Comparison of ENCODE assay signal across 8 cellular contexts in the genomic region with DNA sequence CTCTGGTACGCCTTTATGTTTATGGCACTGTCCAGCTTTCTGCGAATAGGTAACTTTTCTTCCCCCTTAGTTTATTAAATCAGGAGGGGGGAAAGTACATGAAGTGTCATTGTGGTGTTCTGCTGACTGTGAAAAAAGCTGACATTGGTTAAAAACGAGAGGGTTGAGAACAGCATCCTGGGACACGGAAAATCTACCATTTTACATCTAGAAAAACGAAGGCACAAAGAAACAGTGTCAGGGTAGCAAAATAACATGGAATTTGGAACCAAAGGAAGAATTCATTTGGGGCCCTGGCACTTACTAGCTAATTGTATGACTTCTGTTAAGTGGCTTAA. TPM values are rescaled to one million over a fixed set of nuclear protein-coding genes. Genes with fewer than 3 reads are reported as not detected.
DNase-seq lines count a peak whose midpoint lies in the region; ATAC-seq, FAIRE-seq and TF ChIP-seq lines count a peak whose summit lies in the region.

No MANE protein-coding gene starts in this region.

- no peaks in the 10 kb centered on the region for H3K79me1 ChIP-seq in mesenchymal stem cell (replicated peaks; ENCODE audit: low read length, poor library complexity, severe bottlenecking)

- intact Hi-C loops in transverse colon (cut with DNase I; ENCODE audit: low total_unique reads) = no loop called here

- no peaks in the 10 kb centered on the region for H3K36me3 ChIP-seq in astrocyte (ENCODE audit: insufficient read depth, low read length)
- no peaks in the 10 kb centered on the region for H3K36me3 ChIP-seq in mesenchymal stem cell (ENCODE audit: control insufficient read depth in 1 of 2, insufficient read depth in 2 of 2, low read depth in 1 of 2, low read length in 2 of 2)
- H3K36me3 ChIP-seq in transverse colon = no peaks in the 10 kb centered on the region

- H3K4ac ChIP-seq in mesenchymal stem cell (ENCODE audit: low read depth in 1 of 2, low read length in 2 of 2) = no peak overlapping the region

- H3K27me3 ChIP-seq in astrocyte (ENCODE audit: insufficient read depth, low read length) (no peaks in the 10 kb centered on the region), mesenchymal stem cell (ENCODE audit: control insufficient read depth in 1 of 2, insufficient read depth in 1 of 2, low read length in 2 of 2) (peaks cover 0 to 43% of the 10 kb centered on the region in 2 experiments), transverse colon (no peaks in the 10 kb centered on the region)

- H4K8ac ChIP-seq in mesenchymal stem cell (ENCODE audit: low read length) = no peak overlapping the region

- no peaks in the 10 kb centered on the region for H3K79me2 ChIP-seq in astrocyte (ENCODE audit: insufficient read depth, low read length)

- 93% methylated on average over 2 of the region's 5 CpGs for WGBS in mesenchymal stem cell
- WGBS in transverse colon (ENCODE audit: low coverage in 1 of 2), 2 donors = 40% methylated on average over 5 of the region's 5 CpGs; no CpG with 5 or more reads in 1 of the 2 donors

- H3K27ac Mint-ChIP-seq in activated naive CD4-positive, alpha-beta T cell treated with anti-CD3 and anti-CD28 coated beads, Interleukin-2, amount 10 ng/mL, durations not matched to agents 7 days and 5 days = no peak overlapping the region
- H3K27ac Mint-ChIP-seq in astrocyte (ENCODE audit: unreplicated experiment) = no peak overlapping the region

- no peaks in the 10 kb centered on the region for H3K9me3 Mint-ChIP-seq in activated naive CD4-positive, alpha-beta T cell treated with anti-CD3 and anti-CD28 coated beads, Interleukin-2, amount 10 ng/mL, durations not matched to agents 7 days and 5 days
- H3K9me3 Mint-ChIP-seq in astrocyte (ENCODE audit: unreplicated experiment) = no peaks in the 10 kb centered on the region

- TF ChIP-seq POLR2A in transverse colon (IDR thresholded peaks at IDR 0.05) = no peak

- no peak overlapping the region for H2BK12ac ChIP-seq in mesenchymal stem cell (ENCODE audit: low read length in 2 of 2)

- peaks cover 14% of the 10 kb centered on the region for H3K4me1 Mint-ChIP-seq in activated naive CD4-positive, alpha-beta T cell treated with anti-CD3 and anti-CD28 coated beads, Interleukin-2, amount 10 ng/mL, durations not matched to agents 7 days and 5 days
- H3K4me1 Mint-ChIP-seq in astrocyte (ENCODE audit: low read depth, unreplicated experiment) = no peaks in the 10 kb centered on the region

- H4K91ac ChIP-seq in mesenchymal stem cell (ENCODE audit: low read length) = no peak overlapping the region

- no peak overlapping the region for H2BK5ac ChIP-seq in mesenchymal stem cell (ENCODE audit: low read depth, low read length, poor library complexity, severe bottlenecking)

- H3K4me1 ChIP-seq in astrocyte (ENCODE audit: insufficient read depth, low read length) (peaks cover 3% of the 10 kb centered on the region), mesenchymal stem cell (ENCODE audit: control insufficient read depth, insufficient read depth, low read depth, low read length) (peaks cover 2% of the 10 kb centered on the region), transverse colon (peaks cover 0 to 20% (median 1%) of the 10 kb centered on the region in 4 donors)

- H2BK120ac ChIP-seq in mesenchymal stem cell (ENCODE audit: low read depth, low read length) = no peak overlapping the region

- H3K14ac ChIP-seq in mesenchymal stem cell (ENCODE audit: low read length in 2 of 2) = no peak overlapping the region

- TF ChIP-seq CTCF in astrocyte (IDR thresholded peaks at IDR 0.05; ENCODE audit: insufficient read depth, low read depth, low read length) (no peak), transverse colon (IDR thresholded peaks at IDR 0.05) (no peak)

- no peaks in the 10 kb centered on the region for H3K36me3 Mint-ChIP-seq in activated naive CD4-positive, alpha-beta T cell treated with anti-CD3 and anti-CD28 coated beads, Interleukin-2, amount 10 ng/mL, durations not matched to agents 7 days and 5 days
- no peaks in the 10 kb centered on the region for H3K36me3 Mint-ChIP-seq in astrocyte (ENCODE audit: low read depth, unreplicated experiment)

- H3K4me3 ChIP-seq in astrocyte (ENCODE audit: insufficient read depth, low read depth, low read length) (peak overlapping the region; percentile 75), mesenchymal stem cell (ENCODE audit: insufficient read depth in 1 of 2, low read depth in 1 of 2, low read length in 2 of 2) (peak overlapping the region in 1 of 2 experiments; percentile 71), transverse colon (peak overlapping the region in 2 of 4 donors; percentile 65 to 76)

- H4K20me1 ChIP-seq in astrocyte (ENCODE audit: insufficient read depth, low read length) = no peaks in the 10 kb centered on the region

- H3K9ac ChIP-seq in astrocyte (ENCODE audit: low read length) (peak overlapping the region; percentile 48), mesenchymal stem cell (ENCODE audit: low read length) (peak overlapping the region; percentile 57)

- no peak overlapping the region for H3K23ac ChIP-seq in mesenchymal stem cell (ENCODE audit: low read length in 2 of 2)

- no peak overlapping the region for H2BK15ac ChIP-seq in mesenchymal stem cell (ENCODE audit: low read depth, poor library complexity, severe bottlenecking)

- CTCF ChIA-PET in activated naive CD4-positive, alpha-beta T cell treated with anti-CD3 and anti-CD28 coated beads, Interleukin-2, amount 10 ng/mL, durations not matched to agents 7 days and 5 days (lab: Charles Lee) = interaction anchor here (1.1 kb wide), 1 partner anchor 17 kb away, joined by 3 read pairs; no protein-coding TSS in a partner anchor

- FAIRE-seq in astrocyte (lab: Jason Lieb, UNC) = peak; percentile 90

- ATAC-seq in HG03354 (IDR thresholded peaks at IDR 0.05; ENCODE audit: poor library complexity, severe bottlenecking, unreplicated experiment) = no peak

- no peak for DNase-seq in activated naive CD4-positive, alpha-beta T cell treated with anti-CD3 and anti-CD28 coated beads, Interleukin-2, amount 10 ng/mL, durations not matched to agents 7 days and 5 days
- DNase-seq in activated naive CD4-positive, alpha-beta T cell treated with anti-CD3 and anti-CD28 coated beads, Interleukin-2, amount 50 U/mL, for 16 hours = no peak
- DNase-seq in astrocyte (ENCODE audit: low read depth) = no peak
- no peak for DNase-seq in mesenchymal stem cell
- DNase-seq in transverse colon = no peak
- no peak for DNase-seq in NCI-H69 (lab: John Stamatoyannopoulos, UW)
- no peak for DNase-seq in NCI-H1417 treated with DMSO at 0.1 percent for 48 hours (lab: John Stamatoyannopoulos, UW)

- no peak overlapping the region for H3K18ac ChIP-seq in mesenchymal stem cell (ENCODE audit: low read depth in 1 of 2, low read length in 2 of 2)

- no peak for TF ChIP-seq EP300 in transverse colon (IDR thresholded peaks at IDR 0.05; ENCODE audit: low read depth)

- H3K27me3 Mint-ChIP-seq in activated naive CD4-positive, alpha-beta T cell treated with anti-CD3 and anti-CD28 coated beads, Interleukin-2, amount 10 ng/mL, durations not matched to agents 7 days and 5 days = peaks cover 19% of the 10 kb centered on the region
- H3K27me3 Mint-ChIP-seq in astrocyte (ENCODE audit: low read depth, unreplicated experiment) = no peaks in the 10 kb centered on the region

- H3K4me2 ChIP-seq in astrocyte (ENCODE audit: low read length) = peak overlapping the region; percentile 89
- H3K4me2 ChIP-seq in mesenchymal stem cell (ENCODE audit: low read length, poor library complexity, severe bottlenecking) = peak overlapping the region; percentile 29

- H2AFZ ChIP-seq in astrocyte (ENCODE audit: low read depth, low read length) (peak overlapping the region; percentile 60), mesenchymal stem cell (ENCODE audit: low read depth, low read length) (no peak overlapping the region)

- peak overlapping the region; percentile 60 for H3K4me3 Mint-ChIP-seq in activated naive CD4-positive, alpha-beta T cell treated with anti-CD3 and anti-CD28 coated beads, Interleukin-2, amount 10 ng/mL, durations not matched to agents 7 days and 5 days
- H3K4me3 Mint-ChIP-seq in astrocyte (ENCODE audit: unreplicated experiment) = peak overlapping the region; percentile 27

- in situ Hi-C loops in transverse colon (cut with MboI; ENCODE audit: low pct_ligation_motif_present in 1 of 4, low pct_unique_long_range_greater_than_20kb in 1 of 4, low sequenced_read_pairs in 3 of 4) = no loop called here

- H3K27ac ChIP-seq in astrocyte (ENCODE audit: low read depth, low read length) (peak overlapping the region; percentile 2), mesenchymal stem cell (ENCODE audit: low read length, poor library complexity, severe bottlenecking) (no peak overlapping the region), transverse colon (peak overlapping the region; percentile 88 to 93 (median 90))

- H2AK5ac ChIP-seq in mesenchymal stem cell (ENCODE audit: low read length, severe bottlenecking) = no peak overlapping the region

- no peaks in the 10 kb centered on the region for H3K9me3 ChIP-seq in astrocyte (ENCODE audit: insufficient read depth, low read depth, low read length)
- peaks cover 6% of the 10 kb centered on the region for H3K9me3 ChIP-seq in mesenchymal stem cell (ENCODE audit: control insufficient read depth, low read length)
- no peaks in the 10 kb centered on the region for H3K9me3 ChIP-seq in transverse colon

RNA-seq across cellular contexts. Expression of gene AMOT, which starts 1.2 kb away (rescaled TPM):
- total RNA-seq in astrocyte = 16.7 and 36.9 TPM in 2 replicates
- 3.2 TPM for polyA plus RNA-seq in mesenchymal stem cell (2013, experiment 1 of 2)
- 3.6 TPM for polyA plus RNA-seq in mesenchymal stem cell (2013, experiment 2 of 2)
- total RNA-seq in transverse colon = 10 to 100 TPM in 1 of 4 donors, 1 to 10 TPM in 3; 3.4 to 19.4 (median 7.4) TPM
